In genomic region chr15:77992356-77993222, GRCh38 we compare ENCODE assay signal across 11 cellular contexts.
DNase-seq lines count a peak whose midpoint lies in the region; ATAC-seq and TF ChIP-seq lines count a peak whose summit lies in the region.
"Had no signal": no experiment of that assay in that cellular context is flagged by ENCODE, and none has a peak within 500 bp of the region (broad histone marks: within the 10 kb centered on the region; RNA-seq: fewer than 3 reads in every experiment).

No MANE protein-coding gene starts in this region.

- no peak for DNase-seq in activated T-cell treated with anti-CD3 and anti-CD28 coated beads, Interleukin-2, amount 50 U/mL, for 24 hours
- DNase-seq in activated T-cell treated with anti-CD3 and anti-CD28 coated beads for 4 hours, result no peak
- peak; percentile 66 for DNase-seq in Right ventricle myocardium inferior (ENCODE audit: missing footprints)
- peak in 3 of 5 donors; percentile 58 to 64 (median 63) for DNase-seq in ovary
- no peak for DNase-seq in vagina (ENCODE audit: extremely low spot score in 2 of 2)
- DNase-seq in NCI-H510A treated with DMSO at 0.1 percent for 48 hours (lab: John Stamatoyannopoulos, UW), result no peak
- DNase-seq in activated CD8-positive, alpha-beta memory T cell treated with anti-CD3 and anti-CD28 coated beads, Interleukin-2, amount 10 ng/mL, durations not matched to agents 7 days and 5 days, result no peak
- DNase-seq: activated CD4-positive, alpha-beta T cell treated with anti-CD3 and anti-CD28 coated beads for 36 hours; erythroblast; NCI-H1417 treated with DMSO at 0.1 percent for 48 hours had no signal

- H3K4me1 ChIP-seq in ovary (ENCODE audit: insufficient read depth) (peaks cover 51% of the 10 kb centered on the region), vagina (peaks cover 70% of the 10 kb centered on the region)

- 62 to 80% (median 72%) methylated on average over 19 to 25 of the region's 28 CpGs for WGBS in ovary, 3 donors

- no peaks in the 10 kb centered on the region for H3K36me3 ChIP-seq in ovary
- peaks cover 0 to 9% of the 10 kb centered on the region in 2 donors for H3K36me3 ChIP-seq in vagina

- no peaks in the 10 kb centered on the region for H3K9me3 Mint-ChIP-seq in activated T-cell treated with anti-CD3 and anti-CD28 coated beads, Interleukin-2, amount 50 U/mL, for 24 hours
- H3K9me3 Mint-ChIP-seq in activated CD8-positive, alpha-beta memory T cell treated with anti-CD3 and anti-CD28 coated beads, Interleukin-2, amount 10 ng/mL, durations not matched to agents 7 days and 5 days (ENCODE audit: low read depth), result no peaks in the 10 kb centered on the region

- no peak for TF ChIP-seq EP300 in ovary (IDR thresholded peaks at IDR 0.05)

- TF ChIP-seq CTCF in ovary (IDR thresholded peaks at IDR 0.05) (no peak), vagina (IDR thresholded peaks at IDR 0.05) (no peak)

- peaks cover 18% of the 10 kb centered on the region for H3K36me3 Mint-ChIP-seq in activated T-cell treated with anti-CD3 and anti-CD28 coated beads, Interleukin-2, amount 50 U/mL, for 24 hours (ENCODE audit: low read depth)
- H3K36me3 Mint-ChIP-seq in activated CD8-positive, alpha-beta memory T cell treated with anti-CD3 and anti-CD28 coated beads, Interleukin-2, amount 10 ng/mL, durations not matched to agents 7 days and 5 days, result peaks cover 3% of the 10 kb centered on the region

- no peak overlapping the region for H3K4me3 Mint-ChIP-seq in activated T-cell treated with anti-CD3 and anti-CD28 coated beads, Interleukin-2, amount 50 U/mL, for 24 hours
- H3K4me3 Mint-ChIP-seq in activated CD8-positive, alpha-beta memory T cell treated with anti-CD3 and anti-CD28 coated beads, Interleukin-2, amount 10 ng/mL, durations not matched to agents 7 days and 5 days, result no peak overlapping the region
- H3K4me3 Mint-ChIP-seq: activated CD4-positive, alpha-beta T cell treated with anti-CD3 and anti-CD28 coated beads for 36 hours had no signal

- H3K9me3 ChIP-seq in ovary (no peaks in the 10 kb centered on the region), vagina (no peaks in the 10 kb centered on the region)

- H3K4me3 ChIP-seq in ovary (no peak overlapping the region), vagina (no peak overlapping the region)

- no peak for ATAC-seq in Right ventricle myocardium inferior
- ATAC-seq in GM21367 (IDR thresholded peaks at IDR 0.05; ENCODE audit: unreplicated experiment), result no peak
- ATAC-seq in activated CD8-positive, alpha-beta memory T cell treated with anti-CD3 and anti-CD28 coated beads, Interleukin-2, amount 10 ng/mL, durations not matched to agents 7 days and 5 days, result no peak
- ATAC-seq: activated CD4-positive, alpha-beta T cell treated with anti-CD3 and anti-CD28 coated beads for 36 hours had no signal

- H3K27ac ChIP-seq in ovary, result peak overlapping the region; percentile 41 to 79
- peak overlapping the region; percentile 84 for H3K27ac ChIP-seq in vagina

- TF ChIP-seq POLR2A in ovary (IDR thresholded peaks at IDR 0.05), result no peak
- no peak for TF ChIP-seq POLR2A in vagina (IDR thresholded peaks at IDR 0.05)

- peak overlapping the region; percentile 79 for H3K27ac Mint-ChIP-seq in activated T-cell treated with anti-CD3 and anti-CD28 coated beads, Interleukin-2, amount 50 U/mL, for 24 hours
- H3K27ac Mint-ChIP-seq in activated CD8-positive, alpha-beta memory T cell treated with anti-CD3 and anti-CD28 coated beads, Interleukin-2, amount 10 ng/mL, durations not matched to agents 7 days and 5 days, result no peak overlapping the region

- CTCF ChIA-PET in activated CD8-positive, alpha-beta memory T cell treated with anti-CD3 and anti-CD28 coated beads, Interleukin-2, amount 10 ng/mL, durations not matched to agents 7 days and 5 days (lab: Charles Lee), result interaction anchor here (0.5 to 2.0 kb wide), 3 partner anchors 33 to 121 kb away, joined by 3 to 4 read pairs (median 3); no protein-coding TSS in a partner anchor

- no peaks in the 10 kb centered on the region for H3K27me3 Mint-ChIP-seq in activated T-cell treated with anti-CD3 and anti-CD28 coated beads, Interleukin-2, amount 50 U/mL, for 24 hours
- no peaks in the 10 kb centered on the region for H3K27me3 Mint-ChIP-seq in activated CD8-positive, alpha-beta memory T cell treated with anti-CD3 and anti-CD28 coated beads, Interleukin-2, amount 10 ng/mL, durations not matched to agents 7 days and 5 days
- H3K27me3 Mint-ChIP-seq: activated CD4-positive, alpha-beta T cell treated with anti-CD3 and anti-CD28 coated beads for 36 hours had no signal

- intact Hi-C loops in Right ventricle myocardium inferior (cut with DNase I), result loop anchor here (1.0 kb wide), 1 partner anchor 17 kb away; no protein-coding TSS in a partner anchor
- intact Hi-C loops in ovary (cut with DNase I), result no loop called here
- intact Hi-C loops in vagina (cut with DNase I), result no loop called here

- H3K4me1 Mint-ChIP-seq in activated T-cell treated with anti-CD3 and anti-CD28 coated beads, Interleukin-2, amount 50 U/mL, for 24 hours (ENCODE audit: low read depth), result peaks cover 32% of the 10 kb centered on the region
- H3K4me1 Mint-ChIP-seq in activated CD8-positive, alpha-beta memory T cell treated with anti-CD3 and anti-CD28 coated beads, Interleukin-2, amount 10 ng/mL, durations not matched to agents 7 days and 5 days, result peaks cover 21% of the 10 kb centered on the region

- no peaks in the 10 kb centered on the region for H3K27me3 ChIP-seq in ovary
- H3K27me3 ChIP-seq in vagina, result no peaks in the 10 kb centered on the region

Comparison
In these comparisons a context has a peak if more than half of its experiments do, and no peak if none do; other contexts are left out.
1. DNase-seq: peak in Right ventricle myocardium inferior (single experiment) and ovary (3 of 5); none in activated T-cell treated with anti-CD3 and anti-CD28 coated beads, Interleukin-2, amount 50 U/mL, for 24 hours (single experiment), activated T-cell treated with anti-CD3 and anti-CD28 coated beads for 4 hours (single experiment), vagina (0 of 2), NCI-H510A treated with DMSO at 0.1 percent for 48 hours (single experiment) and activated CD8-positive, alpha-beta memory T cell treated with anti-CD3 and anti-CD28 coated beads, Interleukin-2, amount 10 ng/mL, durations not matched to agents 7 days and 5 days (single experiment).